In the genomic region with DNA sequence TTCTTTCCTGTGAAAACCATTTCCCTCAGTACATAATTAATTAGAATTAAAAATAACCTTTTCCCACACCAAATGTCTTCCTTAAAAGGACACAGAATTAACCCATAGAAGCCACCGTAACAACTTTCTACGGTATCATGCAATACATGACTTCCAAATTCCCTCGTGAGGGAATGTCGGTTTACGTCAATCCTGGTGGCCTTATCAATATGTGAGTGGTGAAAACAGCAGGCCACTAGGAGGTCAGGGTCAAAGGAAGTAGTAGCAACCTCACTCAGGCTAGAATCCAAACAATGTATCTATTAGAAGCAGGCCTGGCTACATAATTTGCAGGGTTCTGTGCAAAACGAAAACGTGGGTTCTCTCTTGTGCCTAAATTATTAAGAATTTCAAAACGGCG, we compare ENCODE assay signal across 24 cellular contexts.
"Had no signal": no experiment of that assay in that cellular context is flagged by ENCODE, and none has a peak within 500 bp of the region (broad histone marks: within the 10 kb centered on the region; RNA-seq: fewer than 3 reads in every experiment).

No MANE protein-coding gene starts in this region.

- H3K4me1 ChIP-seq: left lung, psoas muscle, transverse colon had no signal

- H3K36me3 Mint-ChIP-seq: activated CD4-positive, alpha-beta memory T cell treated with anti-CD3 and anti-CD28 coated beads for 36 hours; activated naive CD8-positive, alpha-beta T cell treated with anti-CD3 and anti-CD28 coated beads for 36 hours had no signal

- H3K9me3 Mint-ChIP-seq: activated CD4-positive, alpha-beta memory T cell treated with anti-CD3 and anti-CD28 coated beads for 36 hours; activated CD4-positive, alpha-beta T cell treated with anti-CD3 and anti-CD28 coated beads, Interleukin-2, amount 10 ng/mL, durations not matched to agents 24 days and 14 days; activated naive CD4-positive, alpha-beta T cell treated with anti-CD3 and anti-CD28 coated beads for 36 hours; activated naive CD8-positive, alpha-beta T cell treated with anti-CD3 and anti-CD28 coated beads for 36 hours; activated T-helper 1 cell treated with anti-CD3 and anti-CD28 coated beads, Interleukin-12 subunit alpha, Interleukin-12 subunit beta, Interleukin-2, Interleukin-4 antibody, amounts not matched to agents 30 ng/mL and 10 ng/mL and 1 ng/mL, durations not matched to agents 14 hours and 24 hours and 36 hours; central memory CD8-positive, alpha-beta T cell; nephron had no signal

- H3K27ac ChIP-seq: ascending aorta, esophagus muscularis mucosa, foreskin keratinocyte, left lung, ovary, psoas muscle, spleen, transverse colon, VCaP had no signal

- H3K27ac Mint-ChIP-seq: activated CD4-positive, alpha-beta memory T cell treated with anti-CD3 and anti-CD28 coated beads for 36 hours; activated CD4-positive, alpha-beta T cell treated with anti-CD3 and anti-CD28 coated beads, Interleukin-2, amount 10 ng/mL, durations not matched to agents 24 days and 14 days; activated naive CD4-positive, alpha-beta T cell treated with anti-CD3 and anti-CD28 coated beads for 36 hours; activated naive CD8-positive, alpha-beta T cell treated with anti-CD3 and anti-CD28 coated beads for 36 hours; activated T-helper 1 cell treated with anti-CD3 and anti-CD28 coated beads, Interleukin-12 subunit alpha, Interleukin-12 subunit beta, Interleukin-2, Interleukin-4 antibody, amounts not matched to agents 30 ng/mL and 10 ng/mL and 1 ng/mL, durations not matched to agents 14 hours and 24 hours and 36 hours; nephron had no signal

- ATAC-seq: foreskin keratinocyte, left lung, psoas muscle had no signal

- H3K4me3 Mint-ChIP-seq: activated CD4-positive, alpha-beta memory T cell treated with anti-CD3 and anti-CD28 coated beads for 36 hours; activated CD4-positive, alpha-beta T cell treated with anti-CD3 and anti-CD28 coated beads, Interleukin-2, amount 10 ng/mL, durations not matched to agents 24 days and 14 days; activated naive CD4-positive, alpha-beta T cell treated with anti-CD3 and anti-CD28 coated beads for 36 hours; activated naive CD8-positive, alpha-beta T cell treated with anti-CD3 and anti-CD28 coated beads for 36 hours; activated T-helper 1 cell treated with anti-CD3 and anti-CD28 coated beads, Interleukin-12 subunit alpha, Interleukin-12 subunit beta, Interleukin-2, Interleukin-4 antibody, amounts not matched to agents 30 ng/mL and 10 ng/mL and 1 ng/mL, durations not matched to agents 14 hours and 24 hours and 36 hours; central memory CD8-positive, alpha-beta T cell; nephron had no signal

- H3K36me3 ChIP-seq: ascending aorta, esophagus muscularis mucosa, left lung, ovary, spleen, transverse colon had no signal

- H3K27me3 ChIP-seq: ascending aorta, esophagus muscularis mucosa, foreskin keratinocyte, left lung, ovary, transverse colon had no signal

- H3K4me1 Mint-ChIP-seq: activated CD4-positive, alpha-beta T cell treated with anti-CD3 and anti-CD28 coated beads, Interleukin-2, amount 10 ng/mL, durations not matched to agents 24 days and 14 days; activated naive CD8-positive, alpha-beta T cell treated with anti-CD3 and anti-CD28 coated beads for 36 hours; central memory CD8-positive, alpha-beta T cell had no signal

- DNase-seq: activated CD4-positive, alpha-beta memory T cell treated with anti-CD3 and anti-CD28 coated beads for 36 hours; activated CD4-positive, alpha-beta T cell treated with anti-CD3 and anti-CD28 coated beads, Interleukin-2, amount 10 ng/mL, durations not matched to agents 24 days and 14 days; activated CD4-positive, CD25-positive, alpha-beta regulatory T cell treated with anti-CD3 and anti-CD28 coated beads, Interleukin-2, amount 50 U/mL, for 72 hours; activated CD8-positive, alpha-beta memory T cell treated with anti-CD3 and anti-CD28 coated beads, Interleukin-2, amount 50 U/mL, for 4 hours; activated effector memory CD4-positive, alpha-beta T cell treated with anti-CD3 and anti-CD28 coated beads, Interleukin-2, amount 50 U/mL, for 16 hours; activated naive CD4-positive, alpha-beta T cell treated with anti-CD3 and anti-CD28 coated beads for 36 hours; activated naive CD8-positive, alpha-beta T cell treated with anti-CD3 and anti-CD28 coated beads for 36 hours; activated T-cell treated with anti-CD3 and anti-CD28 coated beads, Interleukin-2, amount 50 U/mL, for 1 hour; dermis blood vessel endothelial cell; effector CD4-positive, alpha-beta T cell; foreskin keratinocyte; kidney glomerular epithelial cell; left lung; ovary; psoas muscle; spleen; stimulated activated naive CD4-positive, alpha-beta T cell treated with Interleukin-2 at 50 U/mL for 16 hours; transverse colon had no signal

- H3K27me3 Mint-ChIP-seq: activated CD4-positive, alpha-beta memory T cell treated with anti-CD3 and anti-CD28 coated beads for 36 hours had no signal

- H3K9me3 ChIP-seq: ascending aorta, esophagus muscularis mucosa, left lung, ovary, psoas muscle, spleen, transverse colon had no signal

- H3K4me3 ChIP-seq: ascending aorta, esophagus muscularis mucosa, left lung, ovary, psoas muscle, spleen, transverse colon had no signal
